Comparison of ENCODE assay signal across 8 cellular contexts in the genomic region with DNA sequence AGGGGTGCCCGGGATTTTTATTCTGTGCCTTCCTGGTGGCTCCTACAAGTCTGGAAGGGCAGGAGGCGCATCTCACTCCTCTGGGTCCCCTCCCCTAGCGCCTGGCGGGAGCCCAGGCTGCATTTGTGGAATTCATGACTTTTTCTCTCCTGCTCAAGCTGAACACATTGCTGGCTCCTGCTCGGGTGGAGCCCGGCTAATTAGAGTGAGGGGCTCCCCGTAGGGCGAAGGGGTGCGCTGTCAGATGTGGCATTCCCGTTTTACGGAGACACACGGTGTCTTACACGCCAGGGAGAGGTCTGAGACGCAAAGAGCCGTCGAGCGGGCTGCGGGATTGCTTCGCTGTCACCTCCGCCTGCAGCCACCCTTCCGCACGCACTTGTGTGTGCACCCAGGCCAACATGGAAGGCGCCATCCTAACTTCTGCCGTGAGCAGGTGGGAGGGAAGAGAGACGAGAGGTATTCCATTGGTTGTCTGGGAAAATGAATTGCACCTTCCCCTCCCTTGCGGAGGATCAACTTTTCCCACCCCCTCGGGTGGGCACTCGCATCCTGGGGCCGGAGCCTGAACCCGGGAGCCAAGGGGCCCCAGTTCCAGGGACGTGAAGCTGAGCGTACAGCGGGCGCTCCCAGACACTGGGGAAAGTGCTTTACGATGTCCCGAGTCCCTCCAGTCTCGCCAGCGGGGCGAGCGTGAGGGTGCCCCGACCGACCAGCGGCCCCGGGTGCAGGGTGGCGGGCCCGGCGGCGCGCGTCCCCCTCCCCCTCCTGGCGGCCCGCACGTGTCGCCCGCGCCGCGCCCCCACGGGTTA. TPM values are rescaled to one million over a fixed set of nuclear protein-coding genes. Genes with fewer than 3 reads are reported as not detected.
A peak's percentile ranks its signal among the peaks of the same experiment; 100 is the strongest.
DNase-seq lines count a peak whose midpoint lies in the region; ATAC-seq and TF ChIP-seq lines count a peak whose summit lies in the region.

No MANE protein-coding gene starts in this region.

- H3K27ac Mint-ChIP-seq in activated CD8-positive, alpha-beta T cell treated with anti-CD3 and anti-CD28 coated beads for 36 hours: peak overlapping the region; percentile 70

- intact Hi-C loops in Right ventricle myocardium superior (cut with DNase I): no loop called here
- intact Hi-C loops in activated CD8-positive, alpha-beta T cell treated with anti-CD3 and anti-CD28 coated beads for 36 hours (cut with micrococcal nuclease): no loop called here

- TF ChIP-seq POLR2A in upper lobe of left lung (IDR thresholded peaks at IDR 0.05): no peak

- H3K4me1 ChIP-seq in cardiac muscle cell (ENCODE audit: low read depth) (no peaks in the 10 kb centered on the region), upper lobe of left lung (peaks cover 0 to 15% (median 4%) of the 10 kb centered on the region in 4 donors), BE2C (no peaks in the 10 kb centered on the region)

- peaks cover 56% of the 10 kb centered on the region for H3K27me3 ChIP-seq in cardiac muscle cell
- H3K27me3 ChIP-seq in upper lobe of left lung: peaks cover 0 to 5% (median 2%) of the 10 kb centered on the region in 4 donors
- H3K27me3 ChIP-seq in BE2C: peaks cover 68% of the 10 kb centered on the region

- H3K4me3 ChIP-seq in cardiac muscle cell (peak overlapping the region; percentile 11), iPS-18c (ENCODE audit: insufficient read depth, low read depth, low read length) (peak overlapping the region; percentile 40), upper lobe of left lung (peak overlapping the region in 3 of 4 donors; percentile 30 to 59 (median 43)), BE2C (ENCODE audit: low read depth, low read length) (no peak overlapping the region)

- no peak for ATAC-seq in Right ventricle myocardium superior (ENCODE audit: poor library complexity)
- no peak for ATAC-seq in activated CD8-positive, alpha-beta T cell treated with anti-CD3 and anti-CD28 coated beads for 36 hours
- no peak for ATAC-seq in upper lobe of left lung (ENCODE audit: low FRiP score in 2 of 2)
- no peak for ATAC-seq in HG03095 (IDR thresholded peaks at IDR 0.05; ENCODE audit: unreplicated experiment)

- H3K36me3 ChIP-seq in cardiac muscle cell (no peaks in the 10 kb centered on the region), upper lobe of left lung (no peaks in the 10 kb centered on the region), BE2C (no peaks in the 10 kb centered on the region)

- POLR2A ChIA-PET in activated CD8-positive, alpha-beta T cell treated with anti-CD3 and anti-CD28 coated beads for 36 hours (lab: Charles Lee): interaction anchor here (1.0 to 18.0 kb wide), 4 partner anchors 9 to 96 kb away, joined by 3 to 376 read pairs (median 3); no protein-coding TSS in a partner anchor

- DNase-seq in cardiac muscle cell (ENCODE audit: low read depth in 1 of 2, low spot score in 1 of 2) (no peak), Right ventricle myocardium superior (no peak), upper lobe of left lung (peak in 1 of 2 donors; percentile 72), islet precursor cell (no peak), BE2C (no peak)
- DNase-seq in activated CD8-positive, alpha-beta T cell treated with anti-CD3 and anti-CD28 coated beads for 36 hours: no peak

- peaks cover 36% of the 10 kb centered on the region for H3K36me3 Mint-ChIP-seq in activated CD8-positive, alpha-beta T cell treated with anti-CD3 and anti-CD28 coated beads for 36 hours (ENCODE audit: low read depth)

- H3K9me3 Mint-ChIP-seq in activated CD8-positive, alpha-beta T cell treated with anti-CD3 and anti-CD28 coated beads for 36 hours: no peaks in the 10 kb centered on the region

- CTCF ChIA-PET in activated CD8-positive, alpha-beta T cell treated with anti-CD3 and anti-CD28 coated beads for 36 hours (lab: Charles Lee): interaction anchor here (1.0 kb wide), 1 partner anchor 37 kb away, joined by 3 read pairs; no protein-coding TSS in a partner anchor

- no peaks in the 10 kb centered on the region for H3K27me3 Mint-ChIP-seq in activated CD8-positive, alpha-beta T cell treated with anti-CD3 and anti-CD28 coated beads for 36 hours

- H3K4me1 Mint-ChIP-seq in activated CD8-positive, alpha-beta T cell treated with anti-CD3 and anti-CD28 coated beads for 36 hours (ENCODE audit: low read depth): peaks cover 41% of the 10 kb centered on the region

- no peak for TF ChIP-seq EP300 in upper lobe of left lung (IDR thresholded peaks at IDR 0.05)

- no peak overlapping the region for H3K27ac ChIP-seq in cardiac muscle cell
- peak overlapping the region in 2 of 4 donors; percentile 35 for H3K27ac ChIP-seq in upper lobe of left lung

- peak overlapping the region; percentile 69 for H3K4me3 Mint-ChIP-seq in activated CD8-positive, alpha-beta T cell treated with anti-CD3 and anti-CD28 coated beads for 36 hours

- no peak for TF ChIP-seq CTCF in cardiac muscle cell (IDR thresholded peaks at IDR 0.05; ENCODE audit: low read depth, low read length)
- no peak for TF ChIP-seq CTCF in activated CD8-positive, alpha-beta T cell treated with anti-CD3 and anti-CD28 coated beads for 36 hours (IDR thresholded peaks at IDR 0.05)
- no peak for TF ChIP-seq CTCF in upper lobe of left lung (IDR thresholded peaks at IDR 0.05)
- TF ChIP-seq CTCF in BE2C (IDR thresholded peaks at IDR 0.05; ENCODE audit: low read depth, low read length): no peak

- H3K9me3 ChIP-seq in cardiac muscle cell (ENCODE audit: low read depth) (no peaks in the 10 kb centered on the region), iPS-18c (ENCODE audit: control insufficient read depth, insufficient read depth, low read length) (peaks cover 3% of the 10 kb centered on the region), upper lobe of left lung (no peaks in the 10 kb centered on the region), BE2C (no peaks in the 10 kb centered on the region)

- 56% methylated on average over 11 to 35 of the region's 59 CpGs for WGBS in upper lobe of left lung, 2 donors

RNA-seq across cellular contexts. Expression of gene IKZF1, which starts 1.2 kb away (rescaled TPM):
- 0.30 and 0.67 TPM in 2 replicates for total RNA-seq in cardiac muscle cell
- 0.19 TPM in 1 of 2 replicates, not detected in the other for polyA plus RNA-seq in cardiac muscle cell
- 2.4 TPM for total RNA-seq in Right ventricle myocardium superior
- 100 to 1,000 TPM; 277 to 295 TPM for total RNA-seq in activated CD8-positive, alpha-beta T cell treated with anti-CD3 and anti-CD28 coated beads for 36 hours
- 10 to 100 TPM; 33.8 to 65.1 (median 49.8) TPM for total RNA-seq in upper lobe of left lung
- not detected for polyA plus RNA-seq in BE2C (2012; ENCODE audit: insufficient read depth, insufficient read length, low read depth)

Comparison
In these comparisons a context has a peak if more than half of its experiments do, and no peak if none do; other contexts are left out.
1. RNA of gene IKZF1, which starts 1.2 kb away (total RNA-seq): 277 to 295 TPM in activated CD8-positive, alpha-beta T cell treated with anti-CD3 and anti-CD28 coated beads for 36 hours and 33.8 to 65.1 TPM in upper lobe of left lung; 2.4 TPM in Right ventricle myocardium superior (single experiment) and 0.30 to 0.67 TPM in cardiac muscle cell; every median in the first group is over 10 times any median in the second.